ENCODE assay signal across 9 cellular contexts in the genomic region with DNA sequence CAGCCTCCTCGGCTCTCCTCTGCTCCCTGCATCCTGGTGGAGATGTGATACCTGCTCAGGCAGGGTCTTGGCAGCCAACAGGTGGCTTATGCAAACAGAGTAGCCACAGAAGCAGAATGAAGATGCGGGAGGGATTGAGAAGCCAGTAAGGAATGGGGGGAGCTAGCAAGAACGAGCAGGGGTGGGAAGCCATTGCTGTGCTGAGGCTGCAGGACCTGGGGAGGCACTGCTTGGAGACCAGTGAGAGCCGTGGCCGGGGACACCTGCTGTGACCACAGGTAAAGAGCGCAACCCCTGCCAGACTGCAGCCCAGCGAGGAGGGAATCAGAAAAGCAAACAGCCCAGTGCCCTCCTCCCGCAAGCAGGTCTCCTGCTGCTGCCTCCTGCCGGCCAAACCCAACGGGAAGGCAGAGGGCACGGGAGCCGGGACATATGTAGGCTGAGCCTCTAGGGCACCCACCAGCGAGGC. TPM values are rescaled to one million over a fixed set of nuclear protein-coding genes. Genes with fewer than 3 reads are reported as not detected.
A peak's percentile ranks its signal among the peaks of the same experiment; 100 is the strongest.
DNase-seq lines count a peak whose midpoint lies in the region; ATAC-seq, FAIRE-seq and TF ChIP-seq lines count a peak whose summit lies in the region.
"Had no signal": no experiment of that assay in that cellular context is flagged by ENCODE, and none has a peak within 500 bp of the region (broad histone marks: within the 10 kb centered on the region; RNA-seq: fewer than 3 reads in every experiment).

No MANE protein-coding gene starts in this region.

- ATAC-seq in CD4-positive, alpha-beta T cell (ENCODE audit: poor library complexity), result peak; percentile 44
- ATAC-seq in left lobe of liver (peak; percentile 24), heart left ventricle (no peak)

- H3K27ac ChIP-seq in CD4-positive, alpha-beta T cell (ENCODE audit: low read depth, low read length), result no peak overlapping the region
- no peak overlapping the region for H3K27ac ChIP-seq in heart left ventricle

- H3K36me3 Mint-ChIP-seq in CD4-positive, alpha-beta T cell (ENCODE audit: low read depth), result no peaks in the 10 kb centered on the region

- POLR2A ChIA-PET in CD4-positive, alpha-beta T cell (lab: Charles Lee), result no interaction called here

- no peak overlapping the region for H3K27ac Mint-ChIP-seq in CD4-positive, alpha-beta T cell

- peaks cover 39% of the 10 kb centered on the region for H3K27me3 Mint-ChIP-seq in CD4-positive, alpha-beta T cell

- peak in 6 of 10 experiments; percentile 14 to 25 (median 15) for DNase-seq in CD4-positive, alpha-beta T cell
- no peak for DNase-seq in HFF-Myc (ENCODE audit: extremely low read depth, low read depth)
- DNase-seq in activated T-cell treated with anti-CD3 and anti-CD28 coated beads, Interleukin-2, amount 50 U/mL, for 48 hours, result peak; percentile 37 to 46
- no peak for DNase-seq in left lobe of liver (ENCODE audit: low spot score)
- DNase-seq in GM12892 (ENCODE audit: insufficient read length), result no peak
- DNase-seq in heart left ventricle, result no peak
- no peak for DNase-seq in cerebellar nuclear complex (lab: John Stamatoyannopoulos, UW)
- DNase-seq in ACHN, result no peak
- DNase-seq: NCI-H2171 treated with DMSO at 0.1 percent for 48 hours had no signal

- no peaks in the 10 kb centered on the region for H3K4me1 ChIP-seq in heart left ventricle

- no peak for TF ChIP-seq CTCF in CD4-positive, alpha-beta T cell (IDR thresholded peaks at IDR 0.05)
- TF ChIP-seq CTCF in HFF-Myc (IDR thresholded peaks at IDR 0.05; ENCODE audit: low read depth, low read length, missing control alignments), result peak; percentile 39
- TF ChIP-seq CTCF in heart left ventricle (IDR thresholded peaks at IDR 0.05), result peak in 6 of 12 donors; percentile 7 to 35 (median 20)

- TF ChIP-seq POLR2A in GM12892 (IDR thresholded peaks at IDR 0.05; ENCODE audit: low read depth, low read length) (no peak), heart left ventricle (IDR thresholded peaks at IDR 0.05) (no peak)

- CTCF ChIA-PET in CD4-positive, alpha-beta T cell (lab: Charles Lee), result no interaction called here

- H3K9me3 Mint-ChIP-seq in CD4-positive, alpha-beta T cell, result no peaks in the 10 kb centered on the region

- 20 to 28% (median 24%) methylated on average over 11 to 13 of the region's 13 CpGs for WGBS in heart left ventricle, 4 donors

- H3K4me3 Mint-ChIP-seq in CD4-positive, alpha-beta T cell, result no peak overlapping the region

- no peak for FAIRE-seq in GM12892 (lab: Jason Lieb, UNC)

- intact Hi-C loops in CD4-positive, alpha-beta T cell (cut with DNase I, micrococcal nuclease), result loop anchor here (5.0 to 10.0 kb wide), 3 partner anchors 975 to 1175 kb away; no protein-coding TSS in a partner anchor
- intact Hi-C loops in heart left ventricle (cut with DNase I), result loop anchor here in 3 of 10 donors (2.0 to 10.0 kb wide), 4 partner anchors 353 to 827 kb away; no protein-coding TSS in a partner anchor

- no peaks in the 10 kb centered on the region for H3K27me3 ChIP-seq in CD4-positive, alpha-beta T cell (ENCODE audit: control insufficient read depth, insufficient read depth, low read length)
- peaks cover 0 to 11% (median 0%) of the 10 kb centered on the region in 9 donors for H3K27me3 ChIP-seq in heart left ventricle

- no peaks in the 10 kb centered on the region for H3K36me3 ChIP-seq in heart left ventricle

- no peaks in the 10 kb centered on the region for H3K9me3 ChIP-seq in CD4-positive, alpha-beta T cell (ENCODE audit: control insufficient read depth, low read length)
- no peaks in the 10 kb centered on the region for H3K9me3 ChIP-seq in heart left ventricle

- no peak overlapping the region for H3K4me3 ChIP-seq in HFF-Myc (replicated peaks; ENCODE audit: low read depth, low read length)
- H3K4me3 ChIP-seq in heart left ventricle, result no peak overlapping the region

- H3K4me1 Mint-ChIP-seq in CD4-positive, alpha-beta T cell (ENCODE audit: low read depth), result no peaks in the 10 kb centered on the region

- in situ Hi-C loops in ACHN (cut with HindIII; ENCODE audit: low pct_ligation_motif_present, low pct_unique_long_range_greater_than_20kb, low sequenced_read_pairs), result no loop called here

RNA-seq across cellular contexts. Expression of a gene that starts 14.7 kb away (rescaled TPM):
- total RNA-seq in CD4-positive, alpha-beta T cell, result not detected
- total RNA-seq in left lobe of liver, result not detected
- not detected for polyA plus RNA-seq in GM12892 (2012; ENCODE audit: missing spikeins)
- total RNA-seq in heart left ventricle, result not detected
- not detected for polyA plus RNA-seq in heart left ventricle

RNA-seq across cellular contexts. Expression of a gene that starts 24.0 kb away (rescaled TPM):
- total RNA-seq in CD4-positive, alpha-beta T cell, result not detected
- total RNA-seq in left lobe of liver (0.23 TPM), heart left ventricle (1 to 10 TPM in 2 of 9 donors, under 1 TPM in 3, not detected in 4; 0.35 to 4.6 (median 0.75) TPM)
- 4.5 TPM for polyA plus RNA-seq in GM12892 (2012; ENCODE audit: missing spikeins)
- under 1 TPM in 1 of 2 donors, not detected in 1; 0.21 TPM for polyA plus RNA-seq in heart left ventricle

Comparison
In these comparisons a context has a peak if more than half of its experiments do, and no peak if none do; other contexts are left out.
1. ATAC-seq: peak in CD4-positive, alpha-beta T cell (single experiment) and left lobe of liver (single experiment); none in heart left ventricle (0 of 4).
2. DNase-seq: peak in CD4-positive, alpha-beta T cell (6 of 10) and activated T-cell treated with anti-CD3 and anti-CD28 coated beads, Interleukin-2, amount 50 U/mL, for 48 hours (2 of 2); none in HFF-Myc (single experiment), left lobe of liver (single experiment), GM12892 (single experiment), heart left ventricle (0 of 5), cerebellar nuclear complex (0 of 2) and ACHN (single experiment).